26 cellular contexts compared by ENCODE assay signal in genomic region chr13:80817979-80818378, GRCh38.
"Had no signal": no experiment of that assay in that cellular context is flagged by ENCODE, and none has a peak within 500 bp of the region (broad histone marks: within the 10 kb centered on the region; RNA-seq: fewer than 3 reads in every experiment).

No MANE protein-coding gene starts in this region.

- H3K27me3 ChIP-seq: neural progenitor cell, ovary, right lobe of liver, sigmoid colon, stomach, thyroid gland, tibial nerve, upper lobe of left lung, vagina had no signal

- H3K9me3 ChIP-seq: ovary, psoas muscle, right lobe of liver, sigmoid colon, stomach, thoracic aorta, thyroid gland, upper lobe of left lung, vagina had no signal

- H3K4me3 ChIP-seq: neural progenitor cell, ovary, psoas muscle, right lobe of liver, sigmoid colon, stomach, thoracic aorta, thyroid gland, tibial nerve, upper lobe of left lung, vagina had no signal

- ATAC-seq: natural killer cell; psoas muscle; right cardiac atrium; right lobe of liver; stimulated activated effector memory CD8-positive, alpha-beta T cell treated with anti-CD3 and anti-CD28 coated beads, Interleukin-12 subunit alpha, Interleukin-12 subunit beta, amount 100 ng/mL, for 72 hours; stimulated activated naive B cell treated with anti-CD40 and anti-IgM and Interleukin-4, amounts not matched to agents 10 μg/mL and 1 μg/mL and 100 μg/mL, for 72 hours had no signal

- H3K79me2 ChIP-seq: parathyroid adenoma had no signal

- H3K4me1 ChIP-seq: neural progenitor cell, parathyroid adenoma, psoas muscle, right lobe of liver, sigmoid colon, stomach, thyroid gland, tibial nerve, upper lobe of left lung, vagina had no signal

- H3K36me3 ChIP-seq: neural progenitor cell, ovary, right lobe of liver, sigmoid colon, stomach, thoracic aorta, thyroid gland, tibial nerve, upper lobe of left lung, vagina had no signal

- H3K27ac ChIP-seq: neural progenitor cell, ovary, parathyroid adenoma, psoas muscle, right lobe of liver, sigmoid colon, stomach, thoracic aorta, thyroid gland, tibial nerve, upper lobe of left lung, vagina had no signal

- H3K9ac ChIP-seq: neural progenitor cell, parathyroid adenoma had no signal

- FAIRE-seq: urothelium cell line had no signal

- H3K4me2 ChIP-seq: neural progenitor cell had no signal

- H2AFZ ChIP-seq: neural progenitor cell, parathyroid adenoma had no signal

- DNase-seq: natural killer cell; occipital lobe; ovary; posterior cingulate gyrus; psoas muscle; right cardiac atrium; right lobe of liver; sigmoid colon; small intestine; stimulated activated CD4-positive, alpha-beta T cell treated with anti-CD3 and anti-CD28 coated beads, Interleukin-15, amount 100 ng/mL, for 24 hours; stimulated activated CD4-positive, alpha-beta T cell treated with anti-CD3 and anti-CD28 coated beads, Interleukin-2, amount 100 ng/mL, for 24 hours; stimulated activated CD4-positive, alpha-beta T cell treated with anti-CD3 and anti-CD28 coated beads, Interleukin-2, amount 100 ng/mL, for 48 hours; stimulated activated CD4-positive, alpha-beta T cell treated with anti-CD3 and anti-CD28 coated beads, Interleukin-4, amount 100 ng/mL, for 24 hours; stimulated activated naive B cell treated with anti-CD40 and anti-IgM and Interleukin-4, amounts not matched to agents 10 μg/mL and 1 μg/mL and 100 μg/mL, for 72 hours; stimulated activated naive CD4-positive, alpha-beta T cell treated with Interleukin-2 at 50 U/mL for 16 hours; stomach; thyroid gland; trophoblast cell; upper lobe of left lung had no signal
